ENCODE assay signal across 8 cellular contexts in the genomic region with DNA sequence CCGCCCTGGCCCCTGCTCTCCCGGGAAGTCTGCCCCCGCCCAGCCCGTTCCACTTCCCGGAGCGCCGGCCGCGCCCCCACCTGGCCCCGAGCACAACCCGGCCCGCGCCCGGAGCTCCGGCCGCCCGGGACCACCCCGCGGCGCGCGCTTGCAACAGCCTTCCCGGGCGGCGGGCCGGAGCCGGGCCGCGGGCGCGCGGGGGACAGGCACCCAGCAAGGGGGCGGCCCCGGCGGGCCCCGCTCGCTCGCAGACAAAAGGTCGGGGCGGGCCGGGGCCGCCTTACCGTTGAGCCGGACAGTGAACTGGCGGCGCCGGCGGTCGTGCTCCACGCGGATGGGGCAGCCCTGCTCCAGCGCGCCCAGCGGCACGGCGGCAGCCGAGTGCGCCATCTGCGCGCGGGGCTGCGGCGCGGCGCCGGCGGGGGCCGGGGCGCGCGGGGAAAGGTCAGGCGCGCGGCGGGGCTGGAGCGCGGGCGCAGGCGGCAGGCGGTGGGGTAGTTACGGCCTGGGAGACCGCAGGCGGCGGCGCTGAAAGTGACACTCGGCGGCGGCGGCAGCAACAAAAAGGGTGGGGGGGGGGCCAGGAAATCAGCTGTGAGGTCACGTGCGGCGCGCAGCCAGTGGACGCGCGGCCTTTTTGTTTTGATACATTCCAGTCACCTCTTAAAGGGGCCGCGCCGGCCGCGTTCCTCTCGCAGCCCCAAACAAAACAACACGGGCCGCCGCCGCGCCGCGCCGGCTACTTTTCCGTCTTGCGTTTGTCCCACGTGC. TPM values are rescaled to one million over a fixed set of nuclear protein-coding genes. Genes with fewer than 3 reads are reported as not detected.
DNase-seq lines count a peak whose midpoint lies in the region; ATAC-seq, FAIRE-seq and TF ChIP-seq lines count a peak whose summit lies in the region.

A gene with protein sequence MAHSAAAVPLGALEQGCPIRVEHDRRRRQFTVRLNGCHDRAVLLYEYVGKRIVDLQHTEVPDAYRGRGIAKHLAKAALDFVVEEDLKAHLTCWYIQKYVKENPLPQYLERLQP (minus strand): TSS at position 536 of the 771 bp plus-strand sequence. CDS start 146 bp downstream, at position 390.

- peaks cover 0 to 4% (median 2%) of the 10 kb centered on the region in 7 donors for H3K9me3 Mint-ChIP-seq in CD14-positive monocyte
- peaks cover 0 to 1% (median 0%) of the 10 kb centered on the region in 11 donors for H3K9me3 Mint-ChIP-seq in naive thymus-derived CD4-positive, alpha-beta T cell
- H3K9me3 Mint-ChIP-seq in stimulated activated effector memory CD8-positive, alpha-beta T cell treated with anti-CD3 and anti-CD28 coated beads, Interleukin-12 subunit alpha, Interleukin-12 subunit beta, amount 100 ng/mL, for 72 hours: no peaks in the 10 kb centered on the region

- no peaks in the 10 kb centered on the region for H3K36me3 ChIP-seq in fibroblast of lung (ENCODE audit: control insufficient read depth, insufficient read depth, low read length)
- H3K36me3 ChIP-seq in naive thymus-derived CD4-positive, alpha-beta T cell (ENCODE audit: control insufficient read depth in 2 of 3, insufficient read depth in 3 of 3, low read length in 3 of 3): no peaks in the 10 kb centered on the region

- H3K9ac ChIP-seq in fibroblast of lung (ENCODE audit: insufficient read depth, low read length): peak within 1 kb of the TSS; percentile 37

- DNase-seq in CD14-positive monocyte (ENCODE audit: low spot score) (peak; percentile 69), HPDE6-E6E7 (ENCODE audit: extremely low spot score) (peak; percentile 69), RCC 7860 (ENCODE audit: low spot score) (peak; percentile 25), activated T-helper 1 cell treated with Interleukin-2 at 50 U/mL for 16 hours (ENCODE audit: low read depth) (peak; percentile 71), fibroblast of lung (ENCODE audit: low read depth in 2 of 2) (peak; percentile 80 to 84)
- peak; percentile 60 to 82 (median 75) for DNase-seq in naive thymus-derived CD4-positive, alpha-beta T cell
- peak; percentile 39 to 83 for DNase-seq in stimulated activated effector memory CD8-positive, alpha-beta T cell treated with anti-CD3 and anti-CD28 coated beads, Interleukin-12 subunit alpha, Interleukin-12 subunit beta, amount 100 ng/mL, for 72 hours (ENCODE audit: low spot score in 2 of 2)

- H3K27ac ChIP-seq in fibroblast of lung (ENCODE audit: insufficient read depth, low read length): no peak within 1 kb of the TSS
- H3K27ac ChIP-seq in naive thymus-derived CD4-positive, alpha-beta T cell (ENCODE audit: low read depth, low read length): peak within 1 kb of the TSS; percentile 77

- CTCF ChIA-PET in naive thymus-derived CD4-positive, alpha-beta T cell (lab: Charles Lee): interaction anchor here (1.6 kb wide), 1 partner anchor 23 kb away, joined by 4 read pairs; no protein-coding TSS in a partner anchor

- H4K20me1 ChIP-seq in fibroblast of lung (ENCODE audit: control insufficient read depth, extremely low read depth, insufficient read depth, low read length): no peaks in the 10 kb centered on the region

- POLR2A ChIA-PET in naive thymus-derived CD4-positive, alpha-beta T cell (lab: Charles Lee): interaction anchor here (1.1 to 5.6 kb wide), 5 partner anchors 17 to 210 kb away, joined by 4 to 44 read pairs (median 9); a partner anchor contains a TSS

- H3K4me2 ChIP-seq in fibroblast of lung (ENCODE audit: extremely low read depth, insufficient read depth, low read length): peak within 1 kb of the TSS; percentile 90

- no peaks in the 10 kb centered on the region for H3K79me2 ChIP-seq in fibroblast of lung (ENCODE audit: control insufficient read depth, insufficient read depth, low read length)

- ATAC-seq in GM19438 (IDR thresholded peaks at IDR 0.05; ENCODE audit: low read depth, unreplicated experiment): peak; percentile 74
- peak; percentile 90 for ATAC-seq in naive thymus-derived CD4-positive, alpha-beta T cell
- ATAC-seq in stimulated activated effector memory CD8-positive, alpha-beta T cell treated with anti-CD3 and anti-CD28 coated beads, Interleukin-12 subunit alpha, Interleukin-12 subunit beta, amount 100 ng/mL, for 72 hours: peak; percentile 86

- FAIRE-seq in RCC 7860 (lab: Jason Lieb, UNC): no peak

- peak within 1 kb of the TSS; percentile 82 to 90 for H3K4me3 Mint-ChIP-seq in CD14-positive monocyte
- peak within 1 kb of the TSS; percentile 78 to 97 (median 88) for H3K4me3 Mint-ChIP-seq in naive thymus-derived CD4-positive, alpha-beta T cell
- H3K4me3 Mint-ChIP-seq in stimulated activated effector memory CD8-positive, alpha-beta T cell treated with anti-CD3 and anti-CD28 coated beads, Interleukin-12 subunit alpha, Interleukin-12 subunit beta, amount 100 ng/mL, for 72 hours: peak within 1 kb of the TSS; percentile 76

- peaks cover 5 to 10% (median 6%) of the 10 kb centered on the region in 3 donors for H3K27me3 Mint-ChIP-seq in CD14-positive monocyte (ENCODE audit: low read depth in 3 of 3)
- peaks cover 0 to 35% (median 0%) of the 10 kb centered on the region in 5 donors for H3K27me3 Mint-ChIP-seq in naive thymus-derived CD4-positive, alpha-beta T cell

- TF ChIP-seq CTCF in CD14-positive monocyte (IDR thresholded peaks at IDR 0.05): no peak
- TF ChIP-seq CTCF in fibroblast of lung (conservative IDR thresholded peaks at IDR 0.05 in 1 of 2, IDR thresholded peaks at IDR 0.05 in 1 of 2; ENCODE audit: low read depth in 1 of 2, low read length in 2 of 2): no peak

- intact Hi-C loops in CD14-positive monocyte (cut with micrococcal nuclease): loop anchor here (5.0 to 10.0 kb wide), 2 partner anchors 41 to 128 kb away; a partner anchor contains a TSS
- intact Hi-C loops in naive thymus-derived CD4-positive, alpha-beta T cell (cut with micrococcal nuclease): loop anchor here (1.0 to 2.0 kb wide), 10 partner anchors 22 to 211 kb away; a partner anchor contains a TSS

- no peaks in the 10 kb centered on the region for H3K27me3 ChIP-seq in fibroblast of lung (ENCODE audit: control insufficient read depth, insufficient read depth, low read length)
- no peaks in the 10 kb centered on the region for H3K27me3 ChIP-seq in naive thymus-derived CD4-positive, alpha-beta T cell (ENCODE audit: control insufficient read depth in 2 of 2, insufficient read depth in 2 of 2, low read length in 2 of 2)

- peaks cover 36% of the 10 kb centered on the region for H3K4me1 Mint-ChIP-seq in CD14-positive monocyte
- H3K4me1 Mint-ChIP-seq in naive thymus-derived CD4-positive, alpha-beta T cell: peaks cover 19 to 43% (median 39%) of the 10 kb centered on the region in 7 donors
- peaks cover 44% of the 10 kb centered on the region for H3K4me1 Mint-ChIP-seq in stimulated activated effector memory CD8-positive, alpha-beta T cell treated with anti-CD3 and anti-CD28 coated beads, Interleukin-12 subunit alpha, Interleukin-12 subunit beta, amount 100 ng/mL, for 72 hours

- peak within 1 kb of the TSS in 6 of 7 donors; percentile 49 to 77 (median 67) for H3K27ac Mint-ChIP-seq in CD14-positive monocyte
- peak within 1 kb of the TSS; percentile 66 to 97 (median 93) for H3K27ac Mint-ChIP-seq in naive thymus-derived CD4-positive, alpha-beta T cell
- H3K27ac Mint-ChIP-seq in stimulated activated effector memory CD8-positive, alpha-beta T cell treated with anti-CD3 and anti-CD28 coated beads, Interleukin-12 subunit alpha, Interleukin-12 subunit beta, amount 100 ng/mL, for 72 hours: peak within 1 kb of the TSS; percentile 67

- peak within 1 kb of the TSS; percentile 90 for H2AFZ ChIP-seq in fibroblast of lung (ENCODE audit: low read length)

- peaks cover 0 to 4% of the 10 kb centered on the region in 2 donors for H3K36me3 Mint-ChIP-seq in CD14-positive monocyte
- no peaks in the 10 kb centered on the region for H3K36me3 Mint-ChIP-seq in naive thymus-derived CD4-positive, alpha-beta T cell
- H3K36me3 Mint-ChIP-seq in stimulated activated effector memory CD8-positive, alpha-beta T cell treated with anti-CD3 and anti-CD28 coated beads, Interleukin-12 subunit alpha, Interleukin-12 subunit beta, amount 100 ng/mL, for 72 hours: no peaks in the 10 kb centered on the region

- peak within 1 kb of the TSS; percentile 54 to 68 (median 62) for H3K4me3 ChIP-seq in fibroblast of lung (replicated peaks in 1 of 4; ENCODE audit: control extremely low read depth in 1 of 4, insufficient read depth in 1 of 4, low read depth in 3 of 4, low read length in 4 of 4)
- H3K4me3 ChIP-seq in naive thymus-derived CD4-positive, alpha-beta T cell (ENCODE audit: low read length): peak within 1 kb of the TSS; percentile 73

- peaks cover 4% of the 10 kb centered on the region for H3K4me1 ChIP-seq in fibroblast of lung (ENCODE audit: control insufficient read depth, extremely low read depth, insufficient read depth, low read length)
- peaks cover 7 to 12% of the 10 kb centered on the region in 2 donors for H3K4me1 ChIP-seq in naive thymus-derived CD4-positive, alpha-beta T cell (ENCODE audit: control insufficient read depth in 2 of 2, insufficient read depth in 2 of 2, low read length in 2 of 2)

- no peaks in the 10 kb centered on the region for H3K9me3 ChIP-seq in fibroblast of lung (ENCODE audit: control insufficient read depth, insufficient read depth, low read depth, low read length)
- H3K9me3 ChIP-seq in naive thymus-derived CD4-positive, alpha-beta T cell (ENCODE audit: control insufficient read depth in 2 of 3, low read length in 3 of 3): no peaks in the 10 kb centered on the region

RNA-seq across cellular contexts. Expression of the gene that starts here (rescaled TPM):
- polyA plus RNA-seq in CD14-positive monocyte (1 to 10 TPM; 3.0 to 3.8 TPM), fibroblast of lung (1.8 and 5.6 TPM in 2 replicates)
- 3.9 and 9.2 TPM in 2 replicates for total RNA-seq in fibroblast of lung
- 2.7 and 9.6 TPM in 2 replicates for polyA plus RNA-seq in fibroblast of lung (2012)
- 4.4 and 14.5 TPM in 2 replicates for polyA minus RNA-seq in fibroblast of lung (ENCODE audit: low replicate concordance)
- 10 to 100 TPM in 2 of 5 experiments, 1 to 10 TPM in 3; 2.5 to 11.1 (median 8.9) TPM for total RNA-seq in naive thymus-derived CD4-positive, alpha-beta T cell
- 1 to 10 TPM; 1.7 to 2.9 TPM for polyA plus RNA-seq in naive thymus-derived CD4-positive, alpha-beta T cell

Comparison
In these comparisons a context has a peak if more than half of its experiments do, and no peak if none do; other contexts are left out.
1. DNase-seq: peak in every context shown above with its lines; median percentile 82 in fibroblast of lung; 75 in naive thymus-derived CD4-positive, alpha-beta T cell; 71 in activated T-helper 1 cell treated with Interleukin-2 at 50 U/mL for 16 hours; 69 in CD14-positive monocyte; 69 in HPDE6-E6E7; 61 in stimulated activated effector memory CD8-positive, alpha-beta T cell treated with anti-CD3 and anti-CD28 coated beads, Interleukin-12 subunit alpha, Interleukin-12 subunit beta, amount 100 ng/mL, for 72 hours; 25 in RCC 7860.